In the genomic region with DNA sequence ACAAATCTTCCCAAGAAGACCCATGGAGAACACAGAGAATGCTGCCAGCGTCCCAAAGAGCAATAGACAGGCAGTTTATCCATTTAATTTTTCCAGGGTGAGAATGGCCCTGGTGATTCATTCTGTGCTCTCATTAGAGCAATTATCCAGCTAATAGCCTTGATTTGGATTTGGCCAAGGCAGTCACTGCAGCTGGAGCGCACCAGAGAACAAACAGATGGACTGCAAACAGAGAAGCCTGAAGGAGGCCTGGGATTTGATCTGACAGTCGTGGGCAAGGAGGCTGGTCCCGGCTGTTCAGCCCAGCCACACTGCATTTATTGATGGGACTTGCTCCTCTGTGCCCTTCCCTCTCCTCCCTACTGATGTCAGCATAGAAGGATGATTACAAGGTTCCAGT, we compare ENCODE assay signal across 14 cellular contexts.
DNase-seq lines count a peak whose midpoint lies in the region; ATAC-seq and TF ChIP-seq lines count a peak whose summit lies in the region.
"Had no signal": no experiment of that assay in that cellular context is flagged by ENCODE, and none has a peak within 500 bp of the region (broad histone marks: within the 10 kb centered on the region; RNA-seq: fewer than 3 reads in every experiment).

No MANE protein-coding gene starts in this region.

- no peaks in the 10 kb centered on the region for H3K4me1 Mint-ChIP-seq in activated T-helper 1 cell treated with anti-CD3 and anti-CD28 coated beads, Interleukin-12 subunit alpha, Interleukin-12 subunit beta, Interleukin-2, Interleukin-4 antibody, amounts not matched to agents 30 ng/mL and 10 ng/mL and 1 ng/mL, durations not matched to agents 14 hours and 24 hours and 36 hours (ENCODE audit: low read depth)
- H3K4me1 Mint-ChIP-seq in WTC11 = no peaks in the 10 kb centered on the region
- H3K4me1 Mint-ChIP-seq: CD14-positive monocyte had no signal

- no peak overlapping the region for H3K27ac Mint-ChIP-seq in activated T-helper 1 cell treated with anti-CD3 and anti-CD28 coated beads, Interleukin-12 subunit alpha, Interleukin-12 subunit beta, Interleukin-2, Interleukin-4 antibody, amounts not matched to agents 30 ng/mL and 10 ng/mL and 1 ng/mL, durations not matched to agents 14 hours and 24 hours and 36 hours
- no peak overlapping the region for H3K27ac Mint-ChIP-seq in WTC11
- H3K27ac Mint-ChIP-seq: CD14-positive monocyte; CD8-positive, alpha-beta T cell had no signal

- H3K27me3 Mint-ChIP-seq in activated T-helper 1 cell treated with anti-CD3 and anti-CD28 coated beads, Interleukin-12 subunit alpha, Interleukin-12 subunit beta, Interleukin-2, Interleukin-4 antibody, amounts not matched to agents 30 ng/mL and 10 ng/mL and 1 ng/mL, durations not matched to agents 14 hours and 24 hours and 36 hours (ENCODE audit: insufficient read depth) = peaks cover 3% of the 10 kb centered on the region
- peaks cover 10% of the 10 kb centered on the region for H3K27me3 Mint-ChIP-seq in WTC11 (ENCODE audit: low read depth)

- no peak overlapping the region for H3K4me3 Mint-ChIP-seq in activated T-helper 1 cell treated with anti-CD3 and anti-CD28 coated beads, Interleukin-12 subunit alpha, Interleukin-12 subunit beta, Interleukin-2, Interleukin-4 antibody, amounts not matched to agents 30 ng/mL and 10 ng/mL and 1 ng/mL, durations not matched to agents 14 hours and 24 hours and 36 hours
- H3K4me3 Mint-ChIP-seq in WTC11 = no peak overlapping the region
- H3K4me3 Mint-ChIP-seq: CD14-positive monocyte; CD8-positive, alpha-beta T cell had no signal

- POLR2A ChIA-PET in WTC11 (lab: Charles Lee) = no interaction called here

- H3K9me3 Mint-ChIP-seq in activated T-helper 1 cell treated with anti-CD3 and anti-CD28 coated beads, Interleukin-12 subunit alpha, Interleukin-12 subunit beta, Interleukin-2, Interleukin-4 antibody, amounts not matched to agents 30 ng/mL and 10 ng/mL and 1 ng/mL, durations not matched to agents 14 hours and 24 hours and 36 hours = peaks cover 28% of the 10 kb centered on the region
- peaks cover 82% of the 10 kb centered on the region for H3K9me3 Mint-ChIP-seq in WTC11

- CTCF ChIA-PET in WTC11 (lab: Charles Lee) = no interaction called here

- DNase-seq in DMS 273 (lab: John Stamatoyannopoulos, UW; ENCODE audit: unreplicated experiment) (peak; percentile 72), NCI-H1105 (lab: John Stamatoyannopoulos, UW) (peak; percentile 74), NCI-H82 treated with DMSO at 0.1 percent for 48 hours (lab: John Stamatoyannopoulos, UW; ENCODE audit: unreplicated experiment) (peak; percentile 54), pons (ENCODE audit: low spot score) (peak; percentile 10), WTC11 (ENCODE audit: low spot score) (no peak)
- DNase-seq in activated T-helper 1 cell treated with anti-CD3 and anti-CD28 coated beads, Interleukin-12 subunit alpha, Interleukin-12 subunit beta, Interleukin-2, Interleukin-4 antibody, amounts not matched to agents 30 ng/mL and 10 ng/mL and 1 ng/mL, durations not matched to agents 14 hours and 24 hours and 36 hours (ENCODE audit: low spot score) = no peak
- DNase-seq: CD8-positive, alpha-beta T cell; COR-L47; GM23248 had no signal

- no peak for ATAC-seq in GM18909 (IDR thresholded peaks at IDR 0.05; ENCODE audit: poor library complexity, unreplicated experiment)
- ATAC-seq in WTC11 = no peak
- ATAC-seq: A549; CD8-positive, alpha-beta T cell; GM12878; HCT116 had no signal

- peaks cover 1% of the 10 kb centered on the region for H3K36me3 Mint-ChIP-seq in activated T-helper 1 cell treated with anti-CD3 and anti-CD28 coated beads, Interleukin-12 subunit alpha, Interleukin-12 subunit beta, Interleukin-2, Interleukin-4 antibody, amounts not matched to agents 30 ng/mL and 10 ng/mL and 1 ng/mL, durations not matched to agents 14 hours and 24 hours and 36 hours (ENCODE audit: low read depth)
- H3K36me3 Mint-ChIP-seq in WTC11 = peaks cover 64% of the 10 kb centered on the region
- H3K36me3 Mint-ChIP-seq: CD14-positive monocyte; CD8-positive, alpha-beta T cell had no signal

- TF ChIP-seq CTCF in WTC11 (IDR thresholded peaks at IDR 0.05) = no peak

- intact Hi-C loops in activated T-helper 1 cell treated with anti-CD3 and anti-CD28 coated beads, Interleukin-12 subunit alpha, Interleukin-12 subunit beta, Interleukin-2, Interleukin-4 antibody, amounts not matched to agents 30 ng/mL and 10 ng/mL and 1 ng/mL, durations not matched to agents 14 hours and 24 hours and 36 hours (cut with micrococcal nuclease) = no loop called here

TF ChIP-seq in WTC11, 78 proteins besides CTCF, POLR2A, EP300 and RAD21:
- TF ChIP-seq ETV6 (CRISPR knock-in tag; IDR thresholded peaks at IDR 0.05) (no peak), SP1 (CRISPR knock-in tag; conservative IDR thresholded peaks at IDR 0.05) (no peak), FOXK1 (CRISPR knock-in tag; IDR thresholded peaks at IDR 0.05) (no peak)
- TF ChIP-seq, protein P1, sequence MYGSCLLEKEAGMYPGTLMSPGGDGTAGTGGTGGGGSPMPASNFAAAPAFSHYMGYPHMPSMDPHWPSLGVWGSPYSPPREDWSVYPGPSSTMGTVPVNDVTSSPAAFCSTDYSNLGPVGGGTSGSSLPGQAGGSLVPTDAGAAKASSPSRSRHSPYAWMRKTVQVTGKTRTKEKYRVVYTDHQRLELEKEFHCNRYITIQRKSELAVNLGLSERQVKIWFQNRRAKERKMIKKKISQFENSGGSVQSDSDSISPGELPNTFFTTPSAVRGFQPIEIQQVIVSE (CRISPR knock-in tag; IDR thresholded peaks at IDR 0.05; ENCODE audit: borderline replicate concordance) = no peak

Comparison
In these comparisons a context has a peak if more than half of its experiments do, and no peak if none do; other contexts are left out.
1. DNase-seq: peak in DMS 273 (single experiment), NCI-H1105 (single experiment), NCI-H82 treated with DMSO at 0.1 percent for 48 hours (single experiment) and pons (single experiment); none in activated T-helper 1 cell treated with anti-CD3 and anti-CD28 coated beads, Interleukin-12 subunit alpha, Interleukin-12 subunit beta, Interleukin-2, Interleukin-4 antibody, amounts not matched to agents 30 ng/mL and 10 ng/mL and 1 ng/mL, durations not matched to agents 14 hours and 24 hours and 36 hours (single experiment) and WTC11 (single experiment).